22 cellular contexts compared by ENCODE assay signal in the genomic region with DNA sequence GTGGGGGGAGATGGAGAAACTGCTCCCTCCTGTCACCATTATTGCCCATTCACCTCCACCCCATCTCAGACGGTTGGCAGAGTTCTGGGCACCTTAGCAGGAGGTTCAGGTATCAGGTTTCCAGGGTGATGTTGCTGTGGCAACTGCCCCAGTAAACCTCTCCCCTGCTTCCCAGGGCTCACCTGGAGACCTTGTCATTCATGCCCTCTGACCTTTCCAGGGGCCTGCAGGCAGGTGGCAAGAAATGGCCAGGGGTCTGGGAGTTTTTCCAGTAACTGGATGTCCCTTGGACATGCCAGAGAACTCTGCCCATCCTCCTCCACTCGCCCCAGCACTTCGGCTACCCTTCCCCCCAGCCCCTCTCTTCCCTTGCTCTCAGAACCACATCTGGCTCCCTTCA. TPM values are rescaled to one million over a fixed set of nuclear protein-coding genes. Genes with fewer than 3 reads are reported as not detected.
"Had no signal": no experiment of that assay in that cellular context is flagged by ENCODE, and none has a peak within 500 bp of the region (broad histone marks: within the 10 kb centered on the region; RNA-seq: fewer than 3 reads in every experiment).

No MANE protein-coding gene starts in this region.

- DNase-seq: activated B cell treated with CpG ODN at 0.5 μM for 24 hours; activated CD4-positive, alpha-beta T cell treated with anti-CD3 and anti-CD28 coated beads for 48 hours; brain microvascular endothelial cell; cortex of kidney; effector CD4-positive, alpha-beta T cell; hippocampal formation; kidney; left lung; mucosa of descending colon; natural killer cell; stimulated activated CD4-positive, alpha-beta T cell treated with anti-CD3 and anti-CD28 coated beads, Interleukin-4, amount 100 ng/mL, for 24 hours; stimulated activated naive CD4-positive, alpha-beta T cell treated with Interleukin-2 at 50 U/mL for 16 hours; substantia nigra; transverse colon had no signal

- H3K9me3 ChIP-seq: esophagus muscularis mucosa, left lung, mucosa of descending colon, transverse colon, vagina had no signal

- ATAC-seq: left lung, mucosa of descending colon, natural killer cell had no signal

- H3K27me3 Mint-ChIP-seq: activated B cell treated with CpG ODN at 0.5 μM for 24 hours; activated naive CD8-positive, alpha-beta T cell; central memory CD8-positive, alpha-beta T cell had no signal

- H3K27ac ChIP-seq: brain microvascular endothelial cell, esophagus muscularis mucosa, left lung, skin epidermis, transverse colon, vagina had no signal

- H3K9me3 Mint-ChIP-seq: activated B cell treated with CpG ODN at 0.5 μM for 24 hours; activated T-helper 2 cell treated with anti-CD3 and anti-CD28 coated beads, Interferon-gamma antibody, Interleukin-2, Interleukin-4, amounts not matched to agents 10 μg/mL and 5 μg/mL and 100 μg/mL, durations not matched to agents 14 hours and 24 hours and 36 hours; central memory CD8-positive, alpha-beta T cell; natural killer cell; T-helper 1 cell treated with Interleukin-12 subunit alpha and Interleukin-12 subunit beta and Interleukin-4 antibody, amounts not matched to agents 30 μg/mL and 1 μg/mL, for 36 hours had no signal

- H3K27me3 ChIP-seq: brain microvascular endothelial cell, esophagus muscularis mucosa, left lung, transverse colon, vagina had no signal

- H3K4me3 Mint-ChIP-seq: activated B cell treated with CpG ODN at 0.5 μM for 24 hours; activated naive CD8-positive, alpha-beta T cell; central memory CD8-positive, alpha-beta T cell; natural killer cell; T-helper 1 cell treated with Interleukin-12 subunit alpha and Interleukin-12 subunit beta and Interleukin-4 antibody, amounts not matched to agents 30 μg/mL and 1 μg/mL, for 36 hours had no signal

- FAIRE-seq: kidney, TTC549 had no signal

- H3K4me3 ChIP-seq: esophagus muscularis mucosa, left lung, mucosa of descending colon, skin epidermis, transverse colon, vagina had no signal

- H3K27ac Mint-ChIP-seq: activated B cell treated with CpG ODN at 0.5 μM for 24 hours; activated T-helper 2 cell treated with anti-CD3 and anti-CD28 coated beads, Interferon-gamma antibody, Interleukin-2, Interleukin-4, amounts not matched to agents 10 μg/mL and 5 μg/mL and 100 μg/mL, durations not matched to agents 14 hours and 24 hours and 36 hours; T-helper 1 cell treated with Interleukin-12 subunit alpha and Interleukin-12 subunit beta and Interleukin-4 antibody, amounts not matched to agents 30 μg/mL and 1 μg/mL, for 36 hours had no signal

RNA-seq across cellular contexts. Expression of gene PCGF2, which starts 34.7 kb away (rescaled TPM):
- total RNA-seq: activated B cell treated with CpG ODN at 0.5 μM for 24 hours had no signal
